ENCODE assay signal across 19 cellular contexts in genomic region chr15:56739474-56739873, GRCh38.
"Had no signal": no experiment of that assay in that cellular context is flagged by ENCODE, and none has a peak within 500 bp of the region (broad histone marks: within the 10 kb centered on the region; RNA-seq: fewer than 3 reads in every experiment).

No MANE protein-coding gene starts in this region.

- FAIRE-seq: kidney had no signal

- H3K36me3 ChIP-seq: esophagus muscularis mucosa, gastroesophageal sphincter, left ventricle myocardium inferior, lower lobe of right lung had no signal

- DNase-seq: effector memory CD4-positive, alpha-beta T cell; foreskin fibroblast; glutamatergic neuron; kidney; left cardiac atrium; left ventricle myocardium inferior; lower lobe of right lung; naive B cell; occipital lobe; psoas muscle; retina; stimulated activated CD4-positive, alpha-beta T cell treated with anti-CD3 and anti-CD28 coated beads, Interleukin-2, amount 100 ng/mL, for 48 hours; stimulated activated naive CD4-positive, alpha-beta T cell treated with Interleukin-2 at 50 U/mL for 16 hours; trophoblast cell had no signal

- H3K4me3 ChIP-seq: esophagus muscularis mucosa, gastroesophageal sphincter, left ventricle myocardium inferior, lower lobe of right lung, psoas muscle, skin epidermis had no signal

- H3K27ac ChIP-seq: epithelial cell of prostate, esophagus muscularis mucosa, gastroesophageal sphincter, left ventricle myocardium inferior, lower lobe of right lung, psoas muscle, skin epidermis had no signal

- H3K4me1 ChIP-seq: left ventricle myocardium inferior, lower lobe of right lung, psoas muscle had no signal

- H3K27me3 ChIP-seq: esophagus muscularis mucosa, gastroesophageal sphincter had no signal

- ATAC-seq: gastroesophageal sphincter, left cardiac atrium, lower lobe of right lung, psoas muscle, sciatic nerve had no signal

- H3K9me3 ChIP-seq: esophagus muscularis mucosa, lower lobe of right lung, psoas muscle had no signal
